In genomic region chr4:48830706-48831531, GRCh38 we compare ENCODE assay signal across 8 cellular contexts. TPM values are rescaled to one million over a fixed set of nuclear protein-coding genes. Genes with fewer than 3 reads are reported as not detected.
DNase-seq lines count a peak whose midpoint lies in the region; ATAC-seq lines count a peak whose summit lies in the region.

OCIAD1 (plus strand) TSS chr4:48831088; CDS start chr4:48832625, 1,537 bp downstream.

- no peaks in the 10 kb centered on the region for H3K27me3 Mint-ChIP-seq in activated CD4-positive, alpha-beta T cell treated with anti-CD3 and anti-CD28 coated beads, Interleukin-2, amount 10 ng/mL, durations not matched to agents 7 days and 5 days

- peak within 1 kb of the TSS; percentile 89 for H3K4me2 ChIP-seq in BLaER1

- H3K4me3 ChIP-seq in BLaER1, result peak within 1 kb of the TSS; percentile 89

- H3K4me3 Mint-ChIP-seq in activated CD4-positive, alpha-beta T cell treated with anti-CD3 and anti-CD28 coated beads, Interleukin-2, amount 10 ng/mL, durations not matched to agents 7 days and 5 days, result peak within 1 kb of the TSS; percentile 98

- peak within 1 kb of the TSS; percentile 98 for H3K27ac ChIP-seq in BLaER1

- peaks cover 21% of the 10 kb centered on the region for H3K36me3 Mint-ChIP-seq in activated CD4-positive, alpha-beta T cell treated with anti-CD3 and anti-CD28 coated beads, Interleukin-2, amount 10 ng/mL, durations not matched to agents 7 days and 5 days (ENCODE audit: low read depth)

- H3K4me1 Mint-ChIP-seq in activated CD4-positive, alpha-beta T cell treated with anti-CD3 and anti-CD28 coated beads, Interleukin-2, amount 10 ng/mL, durations not matched to agents 7 days and 5 days, result peaks cover 27% of the 10 kb centered on the region

- H3K9me3 ChIP-seq in BLaER1, result peaks cover 16% of the 10 kb centered on the region; the same call in 1 of the 2 replicates

- DNase-seq in NCI-H69 (lab: John Stamatoyannopoulos, UW) (peak; percentile 97), cortex of kidney (lab: John Stamatoyannopoulos, UW) (peak; percentile 67), left colon (peak; percentile 96 to 99)
- peak; percentile 97 for DNase-seq in activated CD4-positive, alpha-beta T cell treated with anti-CD3 and anti-CD28 coated beads, Interleukin-2, amount 10 ng/mL, durations not matched to agents 7 days and 5 days
- DNase-seq in stimulated activated CD4-positive, alpha-beta T cell treated with anti-CD3 and anti-CD28 coated beads, Interleukin-1b, Interleukin-23, amount 100 ng/mL, for 48 hours, result peak; percentile 97

- H4K20me1 ChIP-seq in BLaER1, result no peaks in the 10 kb centered on the region

- peak within 1 kb of the TSS; percentile 98 for H3K9ac ChIP-seq in BLaER1

- intact Hi-C loops in left colon (cut with DNase I, micrococcal nuclease), result loop anchor here in 1 of 2 donors (10.0 kb wide), 1 partner anchor 46 kb away; the partner anchor contains the start of gene FRYL

- POLR2A ChIA-PET in activated CD4-positive, alpha-beta T cell treated with anti-CD3 and anti-CD28 coated beads, Interleukin-2, amount 10 ng/mL, durations not matched to agents 7 days and 5 days (lab: Charles Lee), result interaction anchor here (0.7 kb wide), 1 partner anchor 51 kb away, joined by 3 read pairs; the partner anchor contains the start of gene FRYL

- H3K9me3 Mint-ChIP-seq in activated CD4-positive, alpha-beta T cell treated with anti-CD3 and anti-CD28 coated beads, Interleukin-2, amount 10 ng/mL, durations not matched to agents 7 days and 5 days, result peaks cover 6% of the 10 kb centered on the region

- peak; percentile 100 for ATAC-seq in GM19328 (IDR thresholded peaks at IDR 0.05; ENCODE audit: unreplicated experiment)
- peak; percentile 100 for ATAC-seq in HG03520 (IDR thresholded peaks at IDR 0.05; ENCODE audit: unreplicated experiment)
- peak; percentile 99 for ATAC-seq in left colon

- CTCF ChIA-PET in activated CD4-positive, alpha-beta T cell treated with anti-CD3 and anti-CD28 coated beads, Interleukin-2, amount 10 ng/mL, durations not matched to agents 7 days and 5 days (lab: Charles Lee), result no interaction called here

- no peaks in the 10 kb centered on the region for H3K27me3 ChIP-seq in BLaER1

- peak within 1 kb of the TSS; percentile 100 for H3K27ac Mint-ChIP-seq in activated CD4-positive, alpha-beta T cell treated with anti-CD3 and anti-CD28 coated beads, Interleukin-2, amount 10 ng/mL, durations not matched to agents 7 days and 5 days

- H3K36me3 ChIP-seq in BLaER1, result peaks cover 29% of the 10 kb centered on the region

- H3K4me1 ChIP-seq in BLaER1, result peaks cover 18% of the 10 kb centered on the region

RNA-seq across cellular contexts. Expression of gene OCIAD1, which starts in this region (rescaled TPM):
- total RNA-seq in activated CD4-positive, alpha-beta T cell treated with anti-CD3 and anti-CD28 coated beads, Interleukin-2, amount 10 ng/mL, durations not matched to agents 7 days and 5 days, result 100 to 1,000 TPM in 1 of 2 experiments, 10 to 100 TPM in 1; 93.6 to 120 TPM
- total RNA-seq in left colon, result 100 to 1,000 TPM; 123 to 129 TPM

Comparison
In these comparisons a context has a peak if more than half of its experiments do, and no peak if none do; other contexts are left out.
1. Peak in every context shown above with its lines: DNase-seq, ATAC-seq, H3K4me3 ChIP-seq and H3K27ac ChIP-seq.